Comparison of ENCODE assay signal across 8 cellular contexts in the genomic region with DNA sequence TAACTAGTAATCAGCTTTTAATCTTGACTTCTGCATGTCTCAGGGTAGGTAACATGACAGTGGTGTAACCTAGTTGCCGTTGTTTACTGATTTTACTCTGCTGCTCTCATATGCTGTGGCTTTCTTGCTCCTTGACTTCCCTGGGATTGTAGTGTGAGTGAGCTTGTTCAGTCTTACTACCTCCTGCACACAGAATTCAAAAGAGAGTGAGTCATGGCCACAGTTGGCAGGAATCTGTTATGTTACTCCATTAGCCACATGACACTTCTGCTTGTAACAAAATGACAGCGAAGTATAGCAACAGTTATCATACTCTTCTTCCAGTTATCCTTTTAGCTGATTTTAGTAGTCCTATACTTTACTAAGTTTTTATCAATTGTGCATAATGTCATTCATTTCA. TPM values are rescaled to one million over a fixed set of nuclear protein-coding genes. Genes with fewer than 3 reads are reported as not detected.
DNase-seq lines count a peak whose midpoint lies in the region; ATAC-seq and TF ChIP-seq lines count a peak whose summit lies in the region.

No MANE protein-coding gene starts in this region.

- H3K36me3 ChIP-seq in spleen = peaks cover 0 to 17% (median 2%) of the 10 kb centered on the region in 6 donors

- H3K27me3 ChIP-seq in spleen (replicated peaks in 1 of 7) = no peaks in the 10 kb centered on the region

- H3K4me3 ChIP-seq in spleen = no peak overlapping the region

- no peak for TF ChIP-seq CTCF in spleen (IDR thresholded peaks at IDR 0.05 in 8 of 11, conservative IDR thresholded peaks at IDR 0.05 in 3 of 11)

- intact Hi-C loops in spleen (cut with DNase I; ENCODE audit: low total_unique reads) = no loop called here

- 48 to 78% (median 62%) methylated on average over 2 of the region's 2 CpGs for WGBS in spleen, 5 donors

- no peak for ATAC-seq in GM21515 (IDR thresholded peaks at IDR 0.05; ENCODE audit: unreplicated experiment)

- H3K27ac ChIP-seq in epithelial cell of prostate (peak overlapping the region; percentile 21), spleen (no peak overlapping the region)

- DNase-seq in DMS53 (lab: John Stamatoyannopoulos, UW) (peak; percentile 60), NCI-H446 (lab: John Stamatoyannopoulos, UW) (peak; percentile 4 to 58), epithelial cell of prostate (ENCODE audit: low read depth, low spot score) (peak; percentile 68), occipital lobe (lab: John Stamatoyannopoulos, UW) (peak; percentile 59), germinal center (ENCODE audit: low spot score) (no peak), ecto neural progenitor cell (ENCODE audit: low spot score) (no peak), spleen (no peak)

- H3K9me3 ChIP-seq in spleen = no peaks in the 10 kb centered on the region

- H3K4me1 ChIP-seq in spleen = peaks cover 18 to 100% (median 78%) of the 10 kb centered on the region in 6 donors

- no peak for TF ChIP-seq POLR2A in spleen (IDR thresholded peaks at IDR 0.05)

RNA-seq across cellular contexts. Expression of gene TNRC6A, which starts 18.8 kb away (rescaled TPM):
- total RNA-seq in occipital lobe = 68.0 TPM
- total RNA-seq in spleen = 10 to 100 TPM; 45.4 to 67.8 (median 66.9) TPM
- polyA plus RNA-seq in spleen = 10 to 100 TPM in 2 of 3 donors, 1 to 10 TPM in 1; 6.5 to 13.8 (median 13.2) TPM

Comparison
In these comparisons a context has a peak if more than half of its experiments do, and no peak if none do; other contexts are left out.
1. DNase-seq: peak in DMS53 (single experiment), NCI-H446 (2 of 2), epithelial cell of prostate (single experiment) and occipital lobe (single experiment); none in germinal center (single experiment), ecto neural progenitor cell (single experiment) and spleen (single experiment).